ENCODE assay signal across 11 cellular contexts in genomic region chr13:79491715-79492114, GRCh38. TPM values are rescaled to one million over a fixed set of nuclear protein-coding genes. Genes with fewer than 3 reads are reported as not detected.
DNase-seq lines count a peak whose midpoint lies in the region; ATAC-seq and TF ChIP-seq lines count a peak whose summit lies in the region.
"Had no signal": no experiment of that assay in that cellular context is flagged by ENCODE, and none has a peak within 500 bp of the region (broad histone marks: within the 10 kb centered on the region; RNA-seq: fewer than 3 reads in every experiment).

No MANE protein-coding gene starts in this region.

- H3K4me3 ChIP-seq in transverse colon (no peak overlapping the region), BE2C (ENCODE audit: low read depth, low read length) (no peak overlapping the region)
- H3K4me3 ChIP-seq: prostate gland had no signal

- no peak for TF ChIP-seq POLR2A in transverse colon (IDR thresholded peaks at IDR 0.05)

- peak overlapping the region in 3 of 4 donors; percentile 27 to 53 (median 53) for H3K27ac ChIP-seq in transverse colon

- H3K27ac Mint-ChIP-seq in activated naive CD8-positive, alpha-beta T cell, result peak overlapping the region; percentile 47
- H3K27ac Mint-ChIP-seq in activated naive CD8-positive, alpha-beta T cell treated with anti-CD3 and anti-CD28 coated beads for 36 hours, result no peak overlapping the region
- H3K27ac Mint-ChIP-seq in activated T-helper 17 cell treated with anti-CD3 and anti-CD28 coated beads, Interleukin-2, amount 50 U/mL, for 72 hours, result peak overlapping the region; percentile 80
- H3K27ac Mint-ChIP-seq: CD4-positive, alpha-beta memory T cell had no signal

- H3K9me3 ChIP-seq in transverse colon (no peaks in the 10 kb centered on the region), BE2C (no peaks in the 10 kb centered on the region)
- H3K9me3 ChIP-seq: prostate gland had no signal

- in situ Hi-C loops in transverse colon (cut with MboI; ENCODE audit: low pct_ligation_motif_present in 1 of 4, low pct_unique_long_range_greater_than_20kb in 1 of 4, low sequenced_read_pairs in 3 of 4), result no loop called here

- H3K9me3 Mint-ChIP-seq in activated naive CD8-positive, alpha-beta T cell (ENCODE audit: low read depth), result no peaks in the 10 kb centered on the region
- H3K9me3 Mint-ChIP-seq in activated naive CD8-positive, alpha-beta T cell treated with anti-CD3 and anti-CD28 coated beads for 36 hours, result peaks cover 5% of the 10 kb centered on the region
- H3K9me3 Mint-ChIP-seq in activated T-helper 17 cell treated with anti-CD3 and anti-CD28 coated beads, Interleukin-2, amount 50 U/mL, for 72 hours, result peaks cover 6% of the 10 kb centered on the region

- no peak for DNase-seq in activated naive CD8-positive, alpha-beta T cell treated with anti-CD3 and anti-CD28 coated beads for 36 hours
- peak; percentile 65 for DNase-seq in glomerular visceral epithelial cell (ENCODE audit: extremely low spot score)
- DNase-seq in transverse colon, result no peak
- no peak for DNase-seq in C1 segment of cervical spinal cord (lab: John Stamatoyannopoulos, UW)
- no peak for DNase-seq in BE2C
- DNase-seq: CD4-positive, alpha-beta memory T cell; OCI-M1 had no signal

- peak overlapping the region; percentile 49 for H3K4me3 Mint-ChIP-seq in activated naive CD8-positive, alpha-beta T cell
- no peak overlapping the region for H3K4me3 Mint-ChIP-seq in activated naive CD8-positive, alpha-beta T cell treated with anti-CD3 and anti-CD28 coated beads for 36 hours
- H3K4me3 Mint-ChIP-seq in activated T-helper 17 cell treated with anti-CD3 and anti-CD28 coated beads, Interleukin-2, amount 50 U/mL, for 72 hours, result peak overlapping the region; percentile 66

- H3K27me3 ChIP-seq in transverse colon (no peaks in the 10 kb centered on the region), BE2C (no peaks in the 10 kb centered on the region)

- TF ChIP-seq EP300 in transverse colon (IDR thresholded peaks at IDR 0.05; ENCODE audit: low read depth), result no peak

- H3K36me3 Mint-ChIP-seq in activated naive CD8-positive, alpha-beta T cell, result peaks cover 18% of the 10 kb centered on the region
- H3K36me3 Mint-ChIP-seq in activated naive CD8-positive, alpha-beta T cell treated with anti-CD3 and anti-CD28 coated beads for 36 hours, result peaks cover 15% of the 10 kb centered on the region
- peaks cover 53% of the 10 kb centered on the region for H3K36me3 Mint-ChIP-seq in activated T-helper 17 cell treated with anti-CD3 and anti-CD28 coated beads, Interleukin-2, amount 50 U/mL, for 72 hours (ENCODE audit: low read depth)

- WGBS in transverse colon (ENCODE audit: low coverage in 1 of 2), 2 donors, result 20 to 33% methylated on average over 1 to 4 of the region's 4 CpGs

- TF ChIP-seq CTCF in transverse colon (IDR thresholded peaks at IDR 0.05) (no peak), BE2C (IDR thresholded peaks at IDR 0.05; ENCODE audit: low read depth, low read length) (no peak)

- ATAC-seq in activated T-helper 17 cell treated with anti-CD3 and anti-CD28 coated beads, Interleukin-2, amount 50 U/mL, for 72 hours (replicated peaks), result peak; percentile 32
- ATAC-seq in HG03175 (IDR thresholded peaks at IDR 0.05; ENCODE audit: unreplicated experiment), result no peak

- H3K27me3 Mint-ChIP-seq in activated naive CD8-positive, alpha-beta T cell, result no peaks in the 10 kb centered on the region
- H3K27me3 Mint-ChIP-seq in activated naive CD8-positive, alpha-beta T cell treated with anti-CD3 and anti-CD28 coated beads for 36 hours, result peaks cover 4% of the 10 kb centered on the region
- no peaks in the 10 kb centered on the region for H3K27me3 Mint-ChIP-seq in activated T-helper 17 cell treated with anti-CD3 and anti-CD28 coated beads, Interleukin-2, amount 50 U/mL, for 72 hours
- H3K27me3 Mint-ChIP-seq: CD4-positive, alpha-beta memory T cell had no signal

- no peaks in the 10 kb centered on the region for H3K36me3 ChIP-seq in transverse colon
- no peaks in the 10 kb centered on the region for H3K36me3 ChIP-seq in BE2C
- H3K36me3 ChIP-seq: prostate gland had no signal

- intact Hi-C loops in transverse colon (cut with DNase I; ENCODE audit: low total_unique reads), result no loop called here

- H3K4me1 ChIP-seq in transverse colon (peaks cover 13 to 69% (median 33%) of the 10 kb centered on the region in 4 donors), BE2C (peaks cover 3% of the 10 kb centered on the region; the same call in 1 of the 2 replicates)

- H3K4me1 Mint-ChIP-seq in activated naive CD8-positive, alpha-beta T cell (ENCODE audit: low read depth), result peaks cover 74% of the 10 kb centered on the region
- peaks cover 49% of the 10 kb centered on the region for H3K4me1 Mint-ChIP-seq in activated naive CD8-positive, alpha-beta T cell treated with anti-CD3 and anti-CD28 coated beads for 36 hours
- H3K4me1 Mint-ChIP-seq in activated T-helper 17 cell treated with anti-CD3 and anti-CD28 coated beads, Interleukin-2, amount 50 U/mL, for 72 hours, result peaks cover 68% of the 10 kb centered on the region

RNA-seq across cellular contexts. Expression of gene NDFIP2, which starts 10.8 kb away (rescaled TPM):
- 10 to 100 TPM; 47.6 to 48.8 TPM for total RNA-seq in activated naive CD8-positive, alpha-beta T cell treated with anti-CD3 and anti-CD28 coated beads for 36 hours
- total RNA-seq in activated T-helper 17 cell treated with anti-CD3 and anti-CD28 coated beads, Interleukin-2, amount 50 U/mL, for 72 hours, result 100 to 1,000 TPM in 1 of 2 donors, 10 to 100 TPM in 1; 80.6 to 129 TPM
- 100 to 1,000 TPM in 1 of 4 donors, 10 to 100 TPM in 3; 56.9 to 116 (median 83.6) TPM for total RNA-seq in transverse colon
- polyA plus RNA-seq in BE2C (2012; ENCODE audit: insufficient read depth, insufficient read length, low read depth), result 54.6 TPM
